Comparison of ENCODE assay signal across 14 cellular contexts in the genomic region with DNA sequence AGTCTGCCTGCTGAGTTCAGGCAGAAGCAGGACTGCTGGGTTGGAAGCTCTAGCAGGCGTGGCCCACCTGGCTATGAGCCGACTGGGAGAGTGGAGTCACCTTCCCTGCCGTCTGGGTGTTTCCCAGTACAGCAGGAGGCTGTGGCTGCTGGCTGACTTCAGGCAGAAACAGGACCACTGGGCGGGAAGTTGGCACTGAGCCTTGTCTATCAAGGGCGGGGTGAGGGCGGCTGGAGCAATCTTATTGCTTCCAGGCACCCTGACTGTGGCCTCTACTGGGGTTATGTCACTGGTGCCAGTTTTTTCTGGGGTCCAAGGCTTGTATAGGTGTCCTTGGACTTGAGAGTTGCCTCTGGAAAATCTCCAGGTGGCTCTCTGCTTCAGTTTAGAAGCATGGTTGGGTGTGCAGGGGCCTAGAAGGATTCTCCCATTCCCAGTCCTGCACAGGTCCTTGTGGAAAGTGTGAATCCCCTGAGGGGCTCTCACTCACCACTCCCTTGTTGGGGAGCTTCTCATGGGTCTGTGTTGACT. TPM values are rescaled to one million over a fixed set of nuclear protein-coding genes. Genes with fewer than 3 reads are reported as not detected.
DNase-seq lines count a peak whose midpoint lies in the region; ATAC-seq and TF ChIP-seq lines count a peak whose summit lies in the region.
"Had no signal": no experiment of that assay in that cellular context is flagged by ENCODE, and none has a peak within 500 bp of the region (broad histone marks: within the 10 kb centered on the region; RNA-seq: fewer than 3 reads in every experiment).

No MANE protein-coding gene starts in this region.

- DNase-seq in IMR-90: no peak
- peak; percentile 23 to 25 for DNase-seq in SJCRH30
- peak; percentile 88 for DNase-seq in Right ventricle myocardium superior
- peak; percentile 26 for DNase-seq in renal cortical epithelial cell (ENCODE audit: low read depth)
- no peak for DNase-seq in activated T-cell treated with anti-CD3 and anti-CD28 coated beads, Interleukin-2, amount 50 U/mL, for 48 hours
- no peak for DNase-seq in stimulated activated naive CD8-positive, alpha-beta T cell treated with anti-CD3 and anti-CD28 coated beads, Interleukin-15, Interleukin-2, amounts not matched to agents 100 U/mL and 50 U/mL, for 24 hours
- DNase-seq in T1000 (lab: John Stamatoyannopoulos, UW): no peak
- DNase-seq: activated CD8-positive, alpha-beta memory T cell treated with anti-CD3 and anti-CD28 coated beads, Interleukin-2, amount 10 ng/mL, durations not matched to agents 7 days and 5 days; amygdala; DMS53; H7; NCI-H524; stimulated activated naive CD8-positive, alpha-beta T cell treated with anti-CD3 and anti-CD28 coated beads, Interleukin-15, amount 100 ng/mL, for 72 hours had no signal

- dilution Hi-C loops in IMR-90 (cut with HindIII; ENCODE audit: low sequenced_read_pairs, unreplicated experiment): no loop called here

- TF ChIP-seq RAD21 in IMR-90 (IDR thresholded peaks at IDR 0.05; ENCODE audit: low read length): no peak

- H3K9ac ChIP-seq in IMR-90 (ENCODE audit: low read depth, low read length): no peak overlapping the region

- H3K23ac ChIP-seq in IMR-90 (ENCODE audit: low read depth, low read length): no peak overlapping the region

- H3K27ac ChIP-seq in IMR-90 (ENCODE audit: insufficient read depth, low read length) (no peak overlapping the region), SJCRH30 (no peak overlapping the region)
- H3K27ac ChIP-seq: HL-60 had no signal

- intact Hi-C loops in IMR-90 (cut with micrococcal nuclease): no loop called here
- intact Hi-C loops in Right ventricle myocardium superior (cut with DNase I): no loop called here

- H2AK9ac ChIP-seq in IMR-90 (replicated peaks; ENCODE audit: low read depth, low read length, poor library complexity): no peak overlapping the region

- H3K4me2 ChIP-seq in IMR-90 (ENCODE audit: low read depth, low read length): no peak overlapping the region

- H2BK20ac ChIP-seq in IMR-90 (ENCODE audit: low read depth, low read length): no peak overlapping the region

- no peak overlapping the region for H4K91ac ChIP-seq in IMR-90 (ENCODE audit: insufficient read depth, low read depth, low read length)

- no peak for TF ChIP-seq CTCF in IMR-90 (conservative IDR thresholded peaks at IDR 0.05; ENCODE audit: low read depth, low read length)

- H2BK5ac ChIP-seq in IMR-90 (ENCODE audit: low read depth, low read length, poor library complexity, severe bottlenecking): no peak overlapping the region

- H3K9me1 ChIP-seq in IMR-90 (ENCODE audit: insufficient read depth, low read length): no peaks in the 10 kb centered on the region

- no peak overlapping the region for H3K56ac ChIP-seq in IMR-90 (ENCODE audit: extremely low read depth, insufficient read depth, low read length)

- H3K9me3 ChIP-seq in IMR-90 (ENCODE audit: control insufficient read depth, insufficient read depth, low read length): peaks cover 5% of the 10 kb centered on the region; the same call in 1 of the 2 replicates
- H3K9me3 ChIP-seq in SJCRH30 (replicated peaks): peaks cover 3% of the 10 kb centered on the region

- H3K79me1 ChIP-seq in IMR-90 (ENCODE audit: low read depth in 1 of 2, low read length in 2 of 2): peaks cover 42 to 45% of the 10 kb centered on the region in 2 experiments

- peaks cover 14% of the 10 kb centered on the region for H4K20me1 ChIP-seq in IMR-90 (ENCODE audit: insufficient read depth, low read length)

- CTCF ChIA-PET in IMR-90 (lab: Yijun Ruan, JAX): interaction anchor here (1.0 kb wide), 1 partner anchor 57 kb away, joined by 3 read pairs; no protein-coding TSS in a partner anchor

- H3K14ac ChIP-seq in IMR-90 (replicated peaks; ENCODE audit: low read depth, low read length): no peak overlapping the region

- H3K36me3 ChIP-seq in IMR-90 (ENCODE audit: control insufficient read depth, insufficient read depth, low read length) (no peaks in the 10 kb centered on the region), SJCRH30 (no peaks in the 10 kb centered on the region)

- no peak for TF ChIP-seq POLR2A in IMR-90 (IDR thresholded peaks at IDR 0.05; ENCODE audit: low read depth, low read length)

- H3K4me3 ChIP-seq in IMR-90 (ENCODE audit: insufficient read depth, low read depth, low read length) (no peak overlapping the region), SJCRH30 (no peak overlapping the region)

- no peak overlapping the region for H3K18ac ChIP-seq in IMR-90 (ENCODE audit: low read depth, low read length)

- no peak overlapping the region for H2BK15ac ChIP-seq in IMR-90 (ENCODE audit: low read depth, low read length)

- H3K27me3 ChIP-seq in IMR-90 (ENCODE audit: control insufficient read depth, insufficient read depth, low read length) (no peaks in the 10 kb centered on the region), SJCRH30 (no peaks in the 10 kb centered on the region; the same call in 1 of the 2 replicates)

- no peak overlapping the region for H2BK120ac ChIP-seq in IMR-90 (ENCODE audit: low read depth, low read length)

- no peak overlapping the region for H2AK5ac ChIP-seq in IMR-90 (ENCODE audit: low read depth, low read length)

- H3K4ac ChIP-seq in IMR-90 (ENCODE audit: low read depth, low read length): no peak overlapping the region

- H3K4me1 ChIP-seq in IMR-90 (ENCODE audit: control insufficient read depth, insufficient read depth, low read length): peaks cover 2% of the 10 kb centered on the region
- H3K4me1 ChIP-seq in SJCRH30: no peaks in the 10 kb centered on the region

- WGBS in IMR-90 (ENCODE audit: extremely low coverage in 2 of 2, insufficient read length in 1 of 2), 2 experiments: 71% methylated on average over 3 of the region's 6 CpGs; no CpG with 5 or more reads in 1 of the 2 experiments

- no TSS peak for BruUV-seq in IMR-90 (replicated peaks; lab: Mats Ljungman, UMichigan)

- ATAC-seq in IMR-90 (ENCODE audit: low read depth) (no peak), Right ventricle myocardium superior (ENCODE audit: poor library complexity) (peak; percentile 97)
- ATAC-seq in stimulated activated naive CD8-positive, alpha-beta T cell treated with anti-CD3 and anti-CD28 coated beads, Interleukin-15, Interleukin-2, amounts not matched to agents 100 U/mL and 50 U/mL, for 24 hours: no peak
- ATAC-seq: activated CD8-positive, alpha-beta memory T cell treated with anti-CD3 and anti-CD28 coated beads, Interleukin-2, amount 10 ng/mL, durations not matched to agents 7 days and 5 days; stimulated activated naive CD8-positive, alpha-beta T cell treated with anti-CD3 and anti-CD28 coated beads, Interleukin-15, amount 100 ng/mL, for 72 hours had no signal

- in situ Hi-C loops in IMR-90 (cut with MboI; ENCODE audit: low sequenced_read_pairs): no loop called here

- H4K8ac ChIP-seq in IMR-90 (ENCODE audit: low read depth in 2 of 2, low read length in 2 of 2): no peak overlapping the region

- H4K5ac ChIP-seq in IMR-90 (ENCODE audit: low read depth, low read length): no peak overlapping the region

- POLR2A ChIA-PET in IMR-90 (lab: Charles Lee; ENCODE audit: unreplicated experiment): no interaction called here

- peak overlapping the region; percentile 27 for H2AFZ ChIP-seq in IMR-90 (replicated peaks; ENCODE audit: low read length, poor library complexity)

TF ChIP-seq in IMR-90, 13 proteins besides CTCF, POLR2A, EP300 and RAD21:
- TF ChIP-seq NFE2L2 (IDR thresholded peaks at IDR 0.05; ENCODE audit: low read depth, low read length): no peak
TF ChIP-seq in IMR-90: peak in this region for 0.

RNA-seq across cellular contexts. Expression of a gene that starts 30.5 kb away (rescaled TPM):
- total RNA-seq in IMR-90 (2012; rRNA removed) (297 and 326 TPM in 2 replicates), Right ventricle myocardium superior (79.9 TPM), renal cortical epithelial cell (0.89 and 3.6 TPM in 2 replicates)
- polyA plus RNA-seq in IMR-90 (2012; rRNA removed): 211 and 235 TPM in 2 replicates
- 117 and 133 TPM in 2 replicates for polyA plus RNA-seq in IMR-90 (2012; cell fraction: cytosol; rRNA removed)
- polyA plus RNA-seq in IMR-90 (2012; cell fraction: nucleus; rRNA removed; ENCODE audit: low replicate concordance): 75.2 and 176 TPM in 2 replicates
- total RNA-seq in SJCRH30 (2014; rRNA removed; shearing (Covaris generic)): 62.0 and 63.1 TPM in 2 replicates

Comparison
In these comparisons a context has a peak if more than half of its experiments do, and no peak if none do; other contexts are left out.
1. DNase-seq: peak in SJCRH30 (2 of 2), Right ventricle myocardium superior (single experiment) and renal cortical epithelial cell (single experiment); none in IMR-90 (single experiment), activated T-cell treated with anti-CD3 and anti-CD28 coated beads, Interleukin-2, amount 50 U/mL, for 48 hours (0 of 2), stimulated activated naive CD8-positive, alpha-beta T cell treated with anti-CD3 and anti-CD28 coated beads, Interleukin-15, Interleukin-2, amounts not matched to agents 100 U/mL and 50 U/mL, for 24 hours (single experiment) and T1000 (single experiment).
2. RNA of a gene that starts 30.5 kb away (total RNA-seq): 297 to 326 TPM in IMR-90, 79.9 TPM in Right ventricle myocardium superior (single experiment) and 62.0 to 63.1 TPM in SJCRH30; 0.89 to 3.6 TPM in renal cortical epithelial cell; every median in the first group is over 10 times any median in the second.